ENCODE assay signal across 8 cellular contexts in genomic region chr17:30714825-30715622, GRCh38.
A peak's percentile ranks its signal among the peaks of the same experiment; 100 is the strongest.
DNase-seq lines count a peak whose midpoint lies in the region; ATAC-seq and TF ChIP-seq lines count a peak whose summit lies in the region.
"Not testable (repeated sequence)": the region's sequence is repeated elsewhere in the genome, so short reads cannot be mapped to it uniquely, and the experiment has no call there.

No MANE protein-coding gene starts in this region.

- H3K9ac ChIP-seq in mesenchymal stem cell (ENCODE audit: low read length) = not testable (repeated sequence)

- H3K27me3 ChIP-seq in esophagus squamous epithelium; mesenchymal stem cell (ENCODE audit: control insufficient read depth in 1 of 2, insufficient read depth in 1 of 2, low read length in 2 of 2): not testable (repeated sequence)

- not testable (repeated sequence) for H3K14ac ChIP-seq in mesenchymal stem cell (ENCODE audit: low read length in 2 of 2)

- not testable (repeated sequence) for H2BK120ac ChIP-seq in mesenchymal stem cell (ENCODE audit: low read depth, low read length)

- H3K79me1 ChIP-seq in mesenchymal stem cell (replicated peaks; ENCODE audit: low read length, poor library complexity, severe bottlenecking) = peaks cover 25% of the 10 kb centered on the region

- H3K4me2 ChIP-seq in mesenchymal stem cell (ENCODE audit: low read length, poor library complexity, severe bottlenecking) = not testable (repeated sequence)

- H2AK5ac ChIP-seq in mesenchymal stem cell (ENCODE audit: low read length, severe bottlenecking) = not testable (repeated sequence)

- ATAC-seq in GM21723 (IDR thresholded peaks at IDR 0.05; ENCODE audit: unreplicated experiment) = peak; percentile 56

- H3K18ac ChIP-seq in mesenchymal stem cell (ENCODE audit: low read depth in 1 of 2, low read length in 2 of 2) = not testable (repeated sequence)

- 71 to 79% methylated on average over 22 to 23 of the region's 25 CpGs for whole genome bisulfite sequencing in esophagus squamous epithelium, 2 donors
- 80% methylated on average over 18 of the region's 25 CpGs for WGBS in mesenchymal stem cell

- H3K4me3 ChIP-seq in esophagus squamous epithelium; mesenchymal stem cell (ENCODE audit: insufficient read depth in 1 of 2, low read depth in 1 of 2, low read length in 2 of 2): not testable (repeated sequence)

- DNase-seq in COLO668 (lab: John Stamatoyannopoulos, UW; ENCODE audit: unreplicated experiment) (peak; percentile 8), MV-4-11 (lab: John Stamatoyannopoulos, UW) (peak; percentile 61), T-helper 1 cell (peak in 3 of 5 donors; percentile 31 to 52 (median 32)), mesenchymal stem cell (peak; percentile 73)
- DNase-seq in activated gamma-delta T cell treated with anti-CD3 and anti-CD28 coated beads, Interleukin-2, amount 50 U/mL, for 16 hours (ENCODE audit: low read depth) = peak; percentile 18
- DNase-seq in esophagus squamous epithelium (lab: John Stamatoyannopoulos, UW) = not testable (repeated sequence)
- peak; percentile 71 for DNase-seq in stimulated activated CD8-positive, alpha-beta memory T cell treated with anti-CD3 and anti-CD28 coated beads, Interleukin-4, amount 100 ng/mL, for 48 hours

- H3K23ac ChIP-seq in mesenchymal stem cell (ENCODE audit: low read length in 2 of 2) = not testable (repeated sequence)

- H4K91ac ChIP-seq in mesenchymal stem cell (ENCODE audit: low read length) = not testable (repeated sequence)

- TF ChIP-seq POLR2A in esophagus squamous epithelium (IDR thresholded peaks at IDR 0.05) = not testable (repeated sequence)

- intact Hi-C loops in esophagus squamous epithelium (cut with DNase I) = not testable (repeated sequence)

- H3K4me1 ChIP-seq in esophagus squamous epithelium (peaks cover 7 to 30% (median 16%) of the 10 kb centered on the region in 3 donors), mesenchymal stem cell (ENCODE audit: control insufficient read depth, insufficient read depth, low read depth, low read length) (peaks cover 11% of the 10 kb centered on the region)

- peak; percentile 46 to 63 (median 54) for TF ChIP-seq CTCF in esophagus squamous epithelium (IDR thresholded peaks at IDR 0.05)

- H2AFZ ChIP-seq in mesenchymal stem cell (ENCODE audit: low read depth, low read length) = not testable (repeated sequence)

- H3K36me3 ChIP-seq in esophagus squamous epithelium = not testable (repeated sequence)
- peaks cover 0 to 21% of the 10 kb centered on the region in 2 experiments for H3K36me3 ChIP-seq in mesenchymal stem cell (ENCODE audit: control insufficient read depth in 1 of 2, insufficient read depth in 2 of 2, low read depth in 1 of 2, low read length in 2 of 2)

- H2BK15ac ChIP-seq in mesenchymal stem cell (ENCODE audit: low read depth, poor library complexity, severe bottlenecking) = not testable (repeated sequence)

- H4K8ac ChIP-seq in mesenchymal stem cell (ENCODE audit: low read length) = not testable (repeated sequence)

- H2BK5ac ChIP-seq in mesenchymal stem cell (ENCODE audit: low read depth, low read length, poor library complexity, severe bottlenecking) = not testable (repeated sequence)

- not testable (repeated sequence) for H3K4ac ChIP-seq in mesenchymal stem cell (ENCODE audit: low read depth in 1 of 2, low read length in 2 of 2)

- not testable (repeated sequence) for H2BK12ac ChIP-seq in mesenchymal stem cell (ENCODE audit: low read length in 2 of 2)

- not testable (repeated sequence) for H3K9me3 ChIP-seq in esophagus squamous epithelium; mesenchymal stem cell (ENCODE audit: control insufficient read depth, low read length)

- not testable (repeated sequence) for H3K27ac ChIP-seq in esophagus squamous epithelium; mesenchymal stem cell (ENCODE audit: low read length, poor library complexity, severe bottlenecking)
